9 cellular contexts compared by ENCODE assay signal in the genomic region with DNA sequence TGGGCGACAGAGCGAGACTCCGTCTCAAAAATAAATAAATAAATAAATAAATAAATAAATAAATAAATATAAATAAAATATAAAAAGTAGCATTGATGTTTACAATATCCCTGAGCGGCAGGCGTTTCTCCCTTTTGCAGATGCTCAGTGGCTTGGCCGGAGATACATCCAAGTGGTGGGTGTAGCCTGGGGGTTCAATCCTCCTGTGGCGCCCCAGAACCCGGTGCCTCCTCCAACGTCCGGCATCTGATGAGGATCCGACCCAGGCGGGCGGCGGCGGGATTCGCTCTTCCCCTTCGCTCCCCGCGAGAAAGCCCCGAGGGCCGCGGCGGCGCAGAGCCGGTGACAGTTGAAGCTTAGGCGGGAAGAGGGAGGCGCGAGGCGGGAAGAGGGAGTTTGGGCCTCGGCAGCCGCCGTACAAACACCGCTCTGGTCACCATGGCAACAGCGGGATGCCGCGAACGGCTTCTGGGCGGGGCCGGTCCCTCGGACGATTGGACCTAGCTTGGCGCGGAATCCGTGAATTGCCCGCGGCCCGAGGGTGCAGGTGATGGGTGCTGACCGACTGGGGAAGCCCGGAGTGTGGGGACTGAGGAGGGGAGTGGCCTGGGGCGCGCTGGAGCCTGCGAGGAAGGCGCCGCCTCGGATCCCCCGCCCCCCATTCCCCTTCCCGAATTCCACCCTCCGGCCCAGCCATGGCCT. TPM values are rescaled to one million over a fixed set of nuclear protein-coding genes. Genes with fewer than 3 reads are reported as not detected.
DNase-seq lines count a peak whose midpoint lies in the region; ATAC-seq and TF ChIP-seq lines count a peak whose summit lies in the region.
"Had no signal": no experiment of that assay in that cellular context is flagged by ENCODE, and none has a peak within 500 bp of the region (broad histone marks: within the 10 kb centered on the region; RNA-seq: fewer than 3 reads in every experiment).

No MANE protein-coding gene starts in this region.

- peak overlapping the region; percentile 60 for H3K9ac ChIP-seq in H9 (ENCODE audit: extremely low read depth, insufficient read length, low read length)

- H3K56ac ChIP-seq in H9 (ENCODE audit: insufficient read length, low read depth, low read length): no peak overlapping the region

- intact Hi-C loops in head of caudate nucleus (cut with DNase I): loop anchor here (10.0 kb wide), 1 partner anchor 58 kb away; a partner anchor contains a TSS
- intact Hi-C loops in testis (cut with DNase I; ENCODE audit: low total_unique reads): no loop called here

- H2AK5ac ChIP-seq in H9 (ENCODE audit: insufficient read length, low read length): no peak overlapping the region

- H3T11ph ChIP-seq in H9 (ENCODE audit: low read length): no peak overlapping the region

- H2BK12ac ChIP-seq in H9 (ENCODE audit: insufficient read length, low read depth, low read length): no peak overlapping the region

- ATAC-seq in SK-N-SH treated with all-trans-retinoic acid at 6 μM for 48 hours: peak; percentile 82

- no peaks in the 10 kb centered on the region for H3K36me3 ChIP-seq in testis (ENCODE audit: low read depth, missing control alignments)

- H3K27me3 Mint-ChIP-seq in H9 (ENCODE audit: low read depth) (peaks cover 17% of the 10 kb centered on the region), osteocyte (ENCODE audit: unreplicated experiment) (no peaks in the 10 kb centered on the region)
- H3K27me3 Mint-ChIP-seq in activated naive CD4-positive, alpha-beta T cell treated with anti-CD3 and anti-CD28 coated beads, Interleukin-2, amount 50 U/mL, for 24 hours: no peaks in the 10 kb centered on the region

- H2BK15ac ChIP-seq in H9 (ENCODE audit: low read depth, low read length): no peak overlapping the region

- no peak overlapping the region for H4K5ac ChIP-seq in H9 (ENCODE audit: insufficient read length, low read depth, low read length)

- no peak overlapping the region for H2AFZ ChIP-seq in H9 (ENCODE audit: low read length)

- H3K27ac Mint-ChIP-seq in H9 (no peak overlapping the region; a peak in 1 of 7 replicates), osteocyte (ENCODE audit: unreplicated experiment) (peak overlapping the region; percentile 68)
- peak overlapping the region; percentile 90 for H3K27ac Mint-ChIP-seq in activated naive CD4-positive, alpha-beta T cell treated with anti-CD3 and anti-CD28 coated beads, Interleukin-2, amount 50 U/mL, for 24 hours

- no peak overlapping the region for H3K4ac ChIP-seq in H9 (ENCODE audit: low read depth, low read length)

- no peaks in the 10 kb centered on the region for H3K79me2 ChIP-seq in H9 (ENCODE audit: insufficient read depth, low read length)

- no peak for TF ChIP-seq POLR2A in testis (IDR thresholded peaks at IDR 0.05)

- H2BK5ac ChIP-seq in H9 (ENCODE audit: insufficient read length, low read length): no peak overlapping the region

- H3K4me3 ChIP-seq in testis: peak overlapping the region; percentile 59 to 75

- H3K36me3 Mint-ChIP-seq in H9 (ENCODE audit: insufficient read depth in 1 of 3, low read depth in 3 of 3): no peaks in the 10 kb centered on the region
- H3K36me3 Mint-ChIP-seq in activated naive CD4-positive, alpha-beta T cell treated with anti-CD3 and anti-CD28 coated beads, Interleukin-2, amount 50 U/mL, for 24 hours: no peaks in the 10 kb centered on the region
- no peaks in the 10 kb centered on the region for H3K36me3 Mint-ChIP-seq in osteocyte (ENCODE audit: unreplicated experiment)

- H3K23me2 ChIP-seq in H9 (ENCODE audit: insufficient read length, low read depth, low read length, poor library complexity, severe bottlenecking): peaks cover 9% of the 10 kb centered on the region

- no peaks in the 10 kb centered on the region for H4K20me1 ChIP-seq in H9 (ENCODE audit: control insufficient read depth, insufficient read depth, insufficient read length)

- WGBS in H9 (ENCODE audit: extremely low coverage, insufficient read length, low lambda C conversion rate): no CpG with 5 or more reads among the region's 58 CpGs
- WGBS in testis, 2 donors: 5 to 6% methylated on average over 32 to 46 of the region's 58 CpGs

- no peaks in the 10 kb centered on the region for H3K79me1 ChIP-seq in H9 (ENCODE audit: insufficient read depth, low read depth, low read length, poor library complexity, severe bottlenecking)

- peak overlapping the region; percentile 79 for H3K4me2 ChIP-seq in H9 (ENCODE audit: insufficient read depth, insufficient read length, low read length)

- H3K9me3 ChIP-seq in H9 (ENCODE audit: control insufficient read depth, low read depth, low read length) (no peaks in the 10 kb centered on the region), testis (no peaks in the 10 kb centered on the region)

- no peak overlapping the region for H4K8ac ChIP-seq in H9 (replicated peaks; ENCODE audit: insufficient read length, low read depth, low read length)

- TF ChIP-seq CTCF in H9 (conservative IDR thresholded peaks at IDR 0.05): no peak
- TF ChIP-seq CTCF in osteocyte (IDR thresholded peaks at IDR 0.05): no peak
- TF ChIP-seq CTCF in testis (IDR thresholded peaks at IDR 0.05): peak in 2 of 3 experiments; percentile 4 to 39

- peak overlapping the region; percentile 57 for H3K18ac ChIP-seq in H9 (ENCODE audit: insufficient read length, low read depth, low read length)

- H4K91ac ChIP-seq in H9 (ENCODE audit: insufficient read length, low read depth, low read length): no peak overlapping the region

- H3K27me3 ChIP-seq in H9 (ENCODE audit: insufficient read depth, low read length) (no peaks in the 10 kb centered on the region), testis (no peaks in the 10 kb centered on the region)

- H3K4me1 Mint-ChIP-seq in H9: peaks cover 13 to 20% of the 10 kb centered on the region in 2 experiments
- H3K4me1 Mint-ChIP-seq in activated naive CD4-positive, alpha-beta T cell treated with anti-CD3 and anti-CD28 coated beads, Interleukin-2, amount 50 U/mL, for 24 hours: peaks cover 22% of the 10 kb centered on the region
- peaks cover 17% of the 10 kb centered on the region for H3K4me1 Mint-ChIP-seq in osteocyte (ENCODE audit: unreplicated experiment)

- H3K27ac ChIP-seq in H9 (ENCODE audit: insufficient read length, low read depth, low read length) (no peak overlapping the region), testis (peak overlapping the region in 1 of 2 donors; percentile 5)

- no peak overlapping the region for H2BK120ac ChIP-seq in H9 (ENCODE audit: low read depth, low read length, poor library complexity, severe bottlenecking)

- H3K14ac ChIP-seq in H9 (ENCODE audit: insufficient read depth, low read length): peak overlapping the region; percentile 82

- no peak overlapping the region for H3K23ac ChIP-seq in H9 (ENCODE audit: insufficient read length, low read depth, low read length)

- H3K9me3 Mint-ChIP-seq in H9 (no peaks in the 10 kb centered on the region), osteocyte (ENCODE audit: unreplicated experiment) (no peaks in the 10 kb centered on the region)
- no peaks in the 10 kb centered on the region for H3K9me3 Mint-ChIP-seq in activated naive CD4-positive, alpha-beta T cell treated with anti-CD3 and anti-CD28 coated beads, Interleukin-2, amount 50 U/mL, for 24 hours

- DNase-seq in DMS 273 treated with DMSO at 0.1 percent for 48 hours (lab: John Stamatoyannopoulos, UW) (peak; percentile 73), H9 (peak; percentile 90), NCI-H1092 treated with DMSO at 0.1 percent for 48 hours (lab: John Stamatoyannopoulos, UW) (peak; percentile 95), head of caudate nucleus (peak; percentile 79 to 98 (median 93)), osteocyte (ENCODE audit: extremely low spot score, unreplicated experiment) (peak; percentile 97), testis (peak; percentile 91)

- H3K4me3 Mint-ChIP-seq in H9: peak overlapping the region; percentile 79 to 86
- peak overlapping the region; percentile 90 for H3K4me3 Mint-ChIP-seq in activated naive CD4-positive, alpha-beta T cell treated with anti-CD3 and anti-CD28 coated beads, Interleukin-2, amount 50 U/mL, for 24 hours
- peak overlapping the region; percentile 88 for H3K4me3 Mint-ChIP-seq in osteocyte (ENCODE audit: unreplicated experiment)

- H3K4me1 ChIP-seq in H9 (ENCODE audit: insufficient read depth, low read length): no peaks in the 10 kb centered on the region
- peaks cover 7% of the 10 kb centered on the region for H3K4me1 ChIP-seq in testis

- no peak overlapping the region for H2BK20ac ChIP-seq in H9 (ENCODE audit: low read depth, low read length, poor library complexity, severe bottlenecking)

TF ChIP-seq in SK-N-SH treated with all-trans-retinoic acid at 6 μM for 48 hours, 23 proteins besides CTCF, POLR2A, EP300 and RAD21 (continues in another document):
- TF ChIP-seq ZNF565 (CRISPR knock-in tag; conservative IDR thresholded peaks at IDR 0.05; ENCODE audit: low read depth): no peak
- TF ChIP-seq ZFP3 (CRISPR knock-in tag; IDR thresholded peaks at IDR 0.05): 0 out of 2 replicates have a peak, but pooled peaks have one; percentile 34
- no peak for TF ChIP-seq ZFP30 (CRISPR knock-in tag; IDR thresholded peaks at IDR 0.05)
- TF ChIP-seq CSDC2 (CRISPR knock-in tag; IDR thresholded peaks at IDR 0.05): no peak

RNA-seq across cellular contexts. Expression of a gene that starts 12.7 kb away (rescaled TPM):
- total RNA-seq in H9 (2021): 1,356 and 1,375 TPM in 2 replicates
- 750 and 765 TPM in 2 replicates for total RNA-seq in osteocyte
- 100 to 1,000 TPM; 373 to 521 TPM for total RNA-seq in testis
- 467 TPM for polyA plus RNA-seq in testis (ENCODE audit: insufficient read depth, low read depth, low replicate concordance)

RNA-seq across cellular contexts. Expression of a gene that starts 21.8 kb away (rescaled TPM):
- total RNA-seq in H9 (2021) (20.9 and 22.3 TPM in 2 replicates), osteocyte (0.32 and 0.52 TPM in 2 replicates), testis (10 to 100 TPM; 51.8 to 82.7 TPM)
- 194 TPM for polyA plus RNA-seq in testis (ENCODE audit: insufficient read depth, low read depth, low replicate concordance)

RNA-seq across cellular contexts. Expression of a gene that starts 23.0 kb away (rescaled TPM):
- 162 and 163 TPM in 2 replicates for total RNA-seq in H9 (2021)
- 101 and 102 TPM in 2 replicates for total RNA-seq in osteocyte
- 100 to 1,000 TPM in 1 of 2 donors, 10 to 100 TPM in 1; 82.1 to 109 TPM for total RNA-seq in testis
- 154 TPM for polyA plus RNA-seq in testis (ENCODE audit: insufficient read depth, low read depth, low replicate concordance)

RNA-seq across cellular contexts. Expression of a gene that starts 29.8 kb away (rescaled TPM):
- total RNA-seq in H9 (2021): not detected in 2 replicates
- total RNA-seq in osteocyte: not detected in 2 replicates
- 10 to 100 TPM; 12.4 to 91.3 TPM for total RNA-seq in testis
- 20.3 TPM for polyA plus RNA-seq in testis (ENCODE audit: insufficient read depth, low read depth, low replicate concordance)
- total RNA-seq: temporal lobe had no signal

RNA-seq across cellular contexts. Expression of a gene that starts 38.9 kb away (rescaled TPM):
- total RNA-seq in H9 (2021) (1.6 and 1.9 TPM in 2 replicates), osteocyte (0.63 and 0.75 TPM in 2 replicates), testis (1 to 10 TPM; 1.3 to 2.9 TPM)
- 1.7 TPM for polyA plus RNA-seq in testis (ENCODE audit: insufficient read depth, low read depth, low replicate concordance)

Comparison
In these comparisons a context has a peak if more than half of its experiments do, and no peak if none do; other contexts are left out.
1. H3K27ac Mint-ChIP-seq: peak in activated naive CD4-positive, alpha-beta T cell treated with anti-CD3 and anti-CD28 coated beads, Interleukin-2, amount 50 U/mL, for 24 hours (single experiment) and osteocyte (single experiment); none in H9 (0 of 3).
2. CTCF ChIP-seq: peak in testis (2 of 3); none in H9 (single experiment) and osteocyte (single experiment).
3. RNA of a gene that starts 21.8 kb away (total RNA-seq): 51.8 to 82.7 TPM in testis and 20.9 to 22.3 TPM in H9; 0.32 to 0.52 TPM in osteocyte; every median in the first group is over 10 times any median in the second.
4. Peak in every context shown above with its lines, with median percentiles within 50 percentile points of each other: DNase-seq and H3K4me3 Mint-ChIP-seq.